8 cellular contexts compared by ENCODE assay signal in genomic region chr19:46955114-46955812, GRCh38.
DNase-seq lines count a peak whose midpoint lies in the region; TF ChIP-seq lines count a peak whose summit lies in the region.

No MANE protein-coding gene starts in this region.

- no peak overlapping the region for H2BK20ac ChIP-seq in H9 (ENCODE audit: low read depth, low read length, poor library complexity, severe bottlenecking)

- no peaks in the 10 kb centered on the region for H3K9me3 ChIP-seq in neutrophil
- H3K9me3 ChIP-seq in H9 (ENCODE audit: control insufficient read depth, low read depth, low read length) = no peaks in the 10 kb centered on the region

- H3K23ac ChIP-seq in H9 (ENCODE audit: insufficient read length, low read depth, low read length) = no peak overlapping the region

- H4K20me1 ChIP-seq in H9 (ENCODE audit: control insufficient read depth, insufficient read depth, insufficient read length) = no peaks in the 10 kb centered on the region

- H3K56ac ChIP-seq in H9 (ENCODE audit: insufficient read length, low read depth, low read length) = no peak overlapping the region

- peak overlapping the region; percentile 48 to 55 for H3K4me3 ChIP-seq in neutrophil (ENCODE audit: low read depth in 1 of 2, low read length in 1 of 2)

- H3T11ph ChIP-seq in H9 (ENCODE audit: low read length) = no peak overlapping the region

- TF ChIP-seq CTCF in neutrophil (IDR thresholded peaks at IDR 0.05) (no peak), H9 (conservative IDR thresholded peaks at IDR 0.05) (no peak)

- no peak overlapping the region for H4K91ac ChIP-seq in H9 (ENCODE audit: insufficient read length, low read depth, low read length)

- H2BK120ac ChIP-seq in H9 (ENCODE audit: low read depth, low read length, poor library complexity, severe bottlenecking) = no peak overlapping the region

- H3K9ac ChIP-seq in H9 (ENCODE audit: extremely low read depth, insufficient read length, low read length) = no peak overlapping the region

- H3K79me1 ChIP-seq in H9 (ENCODE audit: insufficient read depth, low read depth, low read length, poor library complexity, severe bottlenecking) = peaks cover 3% of the 10 kb centered on the region

- H3K23me2 ChIP-seq in H9 (ENCODE audit: insufficient read length, low read depth, low read length, poor library complexity, severe bottlenecking) = no peaks in the 10 kb centered on the region

- no peak overlapping the region for H2BK12ac ChIP-seq in H9 (ENCODE audit: insufficient read length, low read depth, low read length)

- no peak overlapping the region for H2AFZ ChIP-seq in H9 (ENCODE audit: low read length)

- H3K36me3 ChIP-seq in neutrophil = no peaks in the 10 kb centered on the region

- H4K5ac ChIP-seq in H9 (ENCODE audit: insufficient read length, low read depth, low read length) = no peak overlapping the region

- peak overlapping the region in 1 of 3 experiments; percentile 87; a peak in 1 of 7 replicates for H3K27ac Mint-ChIP-seq in H9

- no peak overlapping the region for H3K4me3 Mint-ChIP-seq in H9

- H2BK5ac ChIP-seq in H9 (ENCODE audit: insufficient read length, low read length) = no peak overlapping the region

- no peaks in the 10 kb centered on the region; a peak in 2 of 5 replicates for H3K9me3 Mint-ChIP-seq in H9

- no peak overlapping the region for H3K4ac ChIP-seq in H9 (ENCODE audit: low read depth, low read length)

- H3K27me3 Mint-ChIP-seq in H9 (ENCODE audit: low read depth) = no peaks in the 10 kb centered on the region

- no peak overlapping the region for H2AK5ac ChIP-seq in H9 (ENCODE audit: insufficient read length, low read length)

- H3K79me2 ChIP-seq in H9 (ENCODE audit: insufficient read depth, low read length) = no peaks in the 10 kb centered on the region

- H3K27me3 ChIP-seq in neutrophil (no peaks in the 10 kb centered on the region), H9 (ENCODE audit: insufficient read depth, low read length) (no peaks in the 10 kb centered on the region)

- H3K36me3 Mint-ChIP-seq in H9 (ENCODE audit: insufficient read depth in 1 of 3, low read depth in 3 of 3) = peaks cover 10 to 21% (median 15%) of the 10 kb centered on the region in 3 experiments; a peak in 5 of 7 replicates

- WGBS in H9 (ENCODE audit: extremely low coverage, insufficient read length, low lambda C conversion rate) = 100% methylated on average over 1 of the region's 9 CpGs

- H2BK15ac ChIP-seq in H9 (ENCODE audit: low read depth, low read length) = no peak overlapping the region

- no peak overlapping the region for H3K14ac ChIP-seq in H9 (ENCODE audit: insufficient read depth, low read length)

- no peak overlapping the region for H4K8ac ChIP-seq in H9 (replicated peaks; ENCODE audit: insufficient read length, low read depth, low read length)

- H3K4me1 Mint-ChIP-seq in H9 = peaks cover 12 to 18% of the 10 kb centered on the region in 2 experiments

- H3K27ac ChIP-seq in neutrophil = peak overlapping the region; percentile 71
- no peak overlapping the region for H3K27ac ChIP-seq in H9 (ENCODE audit: insufficient read length, low read depth, low read length)

- DNase-seq in HCEC 1CT (peak; percentile 56), SKM-1 (lab: John Stamatoyannopoulos, UW; ENCODE audit: unreplicated experiment) (peak; percentile 2), T1000 (lab: John Stamatoyannopoulos, UW) (no peak), NCI-H446 (lab: John Stamatoyannopoulos, UW) (no peak), H9 (no peak), GOT3 (lab: John Stamatoyannopoulos, UW) (no peak)
- DNase-seq in central memory CD4-positive, alpha-beta T cell = peak; percentile 70

- peaks cover 12 to 15% of the 10 kb centered on the region in 2 experiments for H3K4me1 ChIP-seq in neutrophil (ENCODE audit: control insufficient read depth in 1 of 2, insufficient read depth in 1 of 2, low read depth in 1 of 2, low read length in 1 of 2)
- no peaks in the 10 kb centered on the region; the same call in 1 of the 2 replicates for H3K4me1 ChIP-seq in H9 (ENCODE audit: insufficient read depth, low read length)

- H3K18ac ChIP-seq in H9 (ENCODE audit: insufficient read length, low read depth, low read length) = no peak overlapping the region

- H3K4me2 ChIP-seq in H9 (ENCODE audit: insufficient read depth, insufficient read length, low read length) = no peak overlapping the region

Comparison
In these comparisons a context has a peak if more than half of its experiments do, and no peak if none do; other contexts are left out.
1. DNase-seq: peak in HCEC 1CT (single experiment), SKM-1 (single experiment) and central memory CD4-positive, alpha-beta T cell (single experiment); none in T1000 (single experiment), NCI-H446 (0 of 2), H9 (single experiment) and GOT3 (single experiment).